ENCODE assay signal across 26 cellular contexts in genomic region chr15:95866698-95867440, GRCh38.
"Had no signal": no experiment of that assay in that cellular context is flagged by ENCODE, and none has a peak within 500 bp of the region (broad histone marks: within the 10 kb centered on the region; RNA-seq: fewer than 3 reads in every experiment).

No MANE protein-coding gene starts in this region.

- H3K36me3 Mint-ChIP-seq: activated naive CD4-positive, alpha-beta T cell treated with anti-CD3 and anti-CD28 coated beads, Interleukin-2, amount 50 U/mL, for 72 hours; stimulated activated memory B cell treated with anti-CD40 and anti-IgM and Interleukin-4, amounts not matched to agents 10 μg/mL and 1 μg/mL and 100 μg/mL, for 72 hours; T-cell had no signal

- H3K4me1 ChIP-seq: breast epithelium, foreskin keratinocyte, left ventricle myocardium inferior, stomach, transverse colon, vagina had no signal

- H3K4me1 Mint-ChIP-seq: stimulated activated memory B cell treated with anti-CD40 and anti-IgM and Interleukin-4, amounts not matched to agents 10 μg/mL and 1 μg/mL and 100 μg/mL, for 72 hours had no signal

- H3K9me3 Mint-ChIP-seq: activated naive CD4-positive, alpha-beta T cell treated with anti-CD3 and anti-CD28 coated beads, Interleukin-2, amount 50 U/mL, for 72 hours; activated T-helper 1 cell treated with anti-CD3 and anti-CD28 coated beads, Interleukin-12 subunit alpha, Interleukin-12 subunit beta, Interleukin-2, Interleukin-4 antibody, amounts not matched to agents 30 ng/mL and 10 ng/mL and 1 ng/mL, durations not matched to agents 14 hours and 24 hours and 36 hours; nephron progenitor cell; stimulated activated memory B cell treated with anti-CD40 and anti-IgM and Interleukin-4, amounts not matched to agents 10 μg/mL and 1 μg/mL and 100 μg/mL, for 72 hours; T-cell; T-helper 2 cell treated with Interferon-gamma antibody and Interleukin-4, amounts not matched to agents 5 μg/mL and 100 μg/mL, for 36 hours had no signal

- H3K27me3 Mint-ChIP-seq: stimulated activated memory B cell treated with anti-CD40 and anti-IgM and Interleukin-4, amounts not matched to agents 10 μg/mL and 1 μg/mL and 100 μg/mL, for 72 hours; T-cell had no signal

- H3K4me2 ChIP-seq: smooth muscle cell had no signal

- DNase-seq: activated CD4-positive, alpha-beta T cell treated with anti-CD3 and anti-CD28 coated beads, Interleukin-2, amount 50 U/mL, for 1 hour; activated CD4-positive, CD25-positive, alpha-beta regulatory T cell treated with anti-CD3 and anti-CD28 coated beads, Interleukin-2, amount 50 U/mL, for 72 hours; activated CD8-positive, alpha-beta T cell treated with anti-CD3 and anti-CD28 coated beads, Interleukin-2, amount 10 ng/mL, durations not matched to agents 7 days and 5 days; activated gamma-delta T cell; cerebellar nuclear complex; foreskin keratinocyte; kidney glomerular epithelial cell; left ventricle myocardium inferior; nephron progenitor cell; occipital lobe; posterior cingulate gyrus; sigmoid colon; stimulated activated CD4-positive, alpha-beta T cell treated with anti-CD3 and anti-CD28 coated beads, Interleukin-15, amount 100 ng/mL, for 24 hours; stomach; T-cell; transverse colon; WERI-Rb-1 had no signal

- H3K27ac Mint-ChIP-seq: activated CD8-positive, alpha-beta T cell treated with anti-CD3 and anti-CD28 coated beads, Interleukin-2, amount 10 ng/mL, durations not matched to agents 7 days and 5 days; activated naive CD4-positive, alpha-beta T cell treated with anti-CD3 and anti-CD28 coated beads, Interleukin-2, amount 50 U/mL, for 72 hours; activated T-helper 1 cell treated with anti-CD3 and anti-CD28 coated beads, Interleukin-12 subunit alpha, Interleukin-12 subunit beta, Interleukin-2, Interleukin-4 antibody, amounts not matched to agents 30 ng/mL and 10 ng/mL and 1 ng/mL, durations not matched to agents 14 hours and 24 hours and 36 hours; stimulated activated memory B cell treated with anti-CD40 and anti-IgM and Interleukin-4, amounts not matched to agents 10 μg/mL and 1 μg/mL and 100 μg/mL, for 72 hours; T-helper 2 cell treated with Interferon-gamma antibody and Interleukin-4, amounts not matched to agents 5 μg/mL and 100 μg/mL, for 36 hours had no signal

- H3K27me3 ChIP-seq: breast epithelium, foreskin keratinocyte, sigmoid colon, stomach, transverse colon, vagina had no signal

- H3K4me3 Mint-ChIP-seq: activated CD8-positive, alpha-beta T cell treated with anti-CD3 and anti-CD28 coated beads, Interleukin-2, amount 10 ng/mL, durations not matched to agents 7 days and 5 days; activated T-helper 1 cell treated with anti-CD3 and anti-CD28 coated beads, Interleukin-12 subunit alpha, Interleukin-12 subunit beta, Interleukin-2, Interleukin-4 antibody, amounts not matched to agents 30 ng/mL and 10 ng/mL and 1 ng/mL, durations not matched to agents 14 hours and 24 hours and 36 hours; nephron progenitor cell; stimulated activated memory B cell treated with anti-CD40 and anti-IgM and Interleukin-4, amounts not matched to agents 10 μg/mL and 1 μg/mL and 100 μg/mL, for 72 hours; T-cell; T-helper 2 cell treated with Interferon-gamma antibody and Interleukin-4, amounts not matched to agents 5 μg/mL and 100 μg/mL, for 36 hours had no signal

- H3K36me3 ChIP-seq: breast epithelium, left ventricle myocardium inferior, sigmoid colon, stomach, transverse colon, vagina, WERI-Rb-1 had no signal

- H3K4me3 ChIP-seq: breast epithelium, coronary artery, left ventricle myocardium inferior, sigmoid colon, smooth muscle cell, stomach, transverse colon, vagina had no signal

- H3K27ac ChIP-seq: breast epithelium, coronary artery, epithelial cell of prostate, foreskin keratinocyte, left ventricle myocardium inferior, sigmoid colon, stomach, transverse colon, vagina, WERI-Rb-1 had no signal

- H3K9me3 ChIP-seq: breast epithelium, left ventricle myocardium inferior, sigmoid colon, stomach, transverse colon, vagina had no signal
